Comparison of ENCODE assay signal across 24 cellular contexts in genomic region chr2:219180961-219181360, GRCh38. TPM values are rescaled to one million over a fixed set of nuclear protein-coding genes. Genes with fewer than 3 reads are reported as not detected.
DNase-seq lines count a peak whose midpoint lies in the region; ATAC-seq and TF ChIP-seq lines count a peak whose summit lies in the region.
"Had no signal": no experiment of that assay in that cellular context is flagged by ENCODE, and none has a peak within 500 bp of the region (broad histone marks: within the 10 kb centered on the region; RNA-seq: fewer than 3 reads in every experiment).

No MANE protein-coding gene starts in this region.

- H3K27me3 ChIP-seq in CD8-positive, alpha-beta memory T cell (ENCODE audit: insufficient read depth, low read length, poor library complexity, severe bottlenecking), result no peaks in the 10 kb centered on the region
- H3K27me3 ChIP-seq in colonic mucosa (no peaks in the 10 kb centered on the region), sigmoid colon (no peaks in the 10 kb centered on the region)
- H3K27me3 ChIP-seq: adrenal gland, ovary, stomach, transverse colon had no signal

- no peak for TF ChIP-seq EP300 in sigmoid colon (IDR thresholded peaks at IDR 0.05)

- H3K9me3 Mint-ChIP-seq in activated T-cell treated with anti-CD3 and anti-CD28 coated beads, Interleukin-2, amount 50 U/mL, for 24 hours, result no peaks in the 10 kb centered on the region
- H3K9me3 Mint-ChIP-seq in CD8-positive, alpha-beta memory T cell, result no peaks in the 10 kb centered on the region
- no peaks in the 10 kb centered on the region for H3K9me3 Mint-ChIP-seq in mesothelial cell of epicardium
- H3K9me3 Mint-ChIP-seq: endodermal cell had no signal

- POLR2A ChIA-PET in CD8-positive, alpha-beta memory T cell (lab: Charles Lee), result interaction anchor here (2.1 to 3.1 kb wide), 2 partner anchors 25 to 74 kb away, joined by 5 to 16 read pairs; partner anchors contain the start of genes TUBA4A and ZFAND2B

- no peak for TF ChIP-seq POLR2A in sigmoid colon (IDR thresholded peaks at IDR 0.05)

- H3K27ac Mint-ChIP-seq in activated T-cell treated with anti-CD3 and anti-CD28 coated beads, Interleukin-2, amount 50 U/mL, for 24 hours, result peak overlapping the region; percentile 83
- peak overlapping the region in 6 of 8 donors; percentile 34 to 100 (median 66) for H3K27ac Mint-ChIP-seq in CD8-positive, alpha-beta memory T cell
- H3K27ac Mint-ChIP-seq in mesothelial cell of epicardium, result no peak overlapping the region
- H3K27ac Mint-ChIP-seq: endodermal cell had no signal

- no peak overlapping the region for H3K9ac ChIP-seq in colonic mucosa (ENCODE audit: low read depth in 2 of 2, low read length in 2 of 2)

- no peaks in the 10 kb centered on the region for H3K9me3 ChIP-seq in CD8-positive, alpha-beta memory T cell (ENCODE audit: low read length)
- no peaks in the 10 kb centered on the region for H3K9me3 ChIP-seq in colonic mucosa
- no peaks in the 10 kb centered on the region for H3K9me3 ChIP-seq in sigmoid colon
- H3K9me3 ChIP-seq: adrenal gland, ovary, stomach, transverse colon had no signal

- no peak overlapping the region for H3K4me3 Mint-ChIP-seq in activated T-cell treated with anti-CD3 and anti-CD28 coated beads, Interleukin-2, amount 50 U/mL, for 24 hours
- peak overlapping the region in 3 of 7 donors; percentile 9 to 98 (median 29) for H3K4me3 Mint-ChIP-seq in CD8-positive, alpha-beta memory T cell
- no peak overlapping the region for H3K4me3 Mint-ChIP-seq in mesothelial cell of epicardium
- H3K4me3 Mint-ChIP-seq: endodermal cell had no signal

- peaks cover 42% of the 10 kb centered on the region for H3K36me3 ChIP-seq in CD8-positive, alpha-beta memory T cell (ENCODE audit: insufficient read depth, low read length)
- peaks cover 15% of the 10 kb centered on the region for H3K36me3 ChIP-seq in colonic mucosa
- peaks cover 29 to 60% (median 40%) of the 10 kb centered on the region in 4 donors for H3K36me3 ChIP-seq in sigmoid colon
- H3K36me3 ChIP-seq: ovary had no signal

- no peak overlapping the region for H3K4me3 ChIP-seq in CD8-positive, alpha-beta memory T cell (ENCODE audit: low read length)
- H3K4me3 ChIP-seq in colonic mucosa (no peak overlapping the region), sigmoid colon (no peak overlapping the region)
- H3K4me3 ChIP-seq: adrenal gland, lung, ovary, stomach, transverse colon had no signal

- intact Hi-C loops in colonic mucosa (cut with DNase I), result no loop called here
- intact Hi-C loops in sigmoid colon (cut with DNase I), result no loop called here

- H3K27ac ChIP-seq in CD8-positive, alpha-beta memory T cell (ENCODE audit: low read depth, low read length), result no peak overlapping the region
- H3K27ac ChIP-seq in colonic mucosa, result no peak overlapping the region
- no peak overlapping the region for H3K27ac ChIP-seq in sigmoid colon
- H3K27ac ChIP-seq: adrenal gland, ovary, stomach had no signal

- 93 to 94% methylated on average over 5 of the region's 5 CpGs for whole genome bisulfite sequencing in sigmoid colon, 2 donors

- no peak for DNase-seq in activated T-cell treated with anti-CD3 and anti-CD28 coated beads, Interleukin-2, amount 50 U/mL, for 24 hours
- DNase-seq in activated T-cell treated with anti-CD3 and anti-CD28 coated beads, Interleukin-2, amount 50 U/mL, for 1 hour, result no peak
- DNase-seq in CD8-positive, alpha-beta memory T cell, result no peak
- DNase-seq in colonic mucosa (peak; percentile 13), sigmoid colon (peak; percentile 40), mesothelial cell of epicardium (ENCODE audit: low spot score in 2 of 2, unreplicated experiment in 2 of 2) (no peak)
- DNase-seq: activated CD4-positive, alpha-beta T cell treated with anti-CD3 and anti-CD28 coated beads for 48 hours; C1 segment of cervical spinal cord; endodermal cell; kidney; NCI-H1105 treated with DMSO at 0.1 percent for 48 hours; NCI-H2029 treated with DMSO at 0.1 percent for 48 hours; NCI-H226; NCI-H748 treated with DMSO at 0.1 percent for 48 hours; stimulated activated CD4-positive, alpha-beta T cell treated with anti-CD3 and anti-CD28 coated beads, Interleukin-12 subunit alpha, Interleukin-12 subunit beta, amount 100 ng/mL, for 4 hours; stomach; transverse colon had no signal

- peaks cover 35% of the 10 kb centered on the region for H3K4me1 ChIP-seq in CD8-positive, alpha-beta memory T cell (ENCODE audit: insufficient read depth, low read length)
- H3K4me1 ChIP-seq in colonic mucosa (peaks cover under 1% of the 10 kb centered on the region), sigmoid colon (peaks cover 2 to 24% (median 18%) of the 10 kb centered on the region in 4 donors)

- peaks cover 81% of the 10 kb centered on the region for H3K36me3 Mint-ChIP-seq in activated T-cell treated with anti-CD3 and anti-CD28 coated beads, Interleukin-2, amount 50 U/mL, for 24 hours (ENCODE audit: low read depth)
- peaks cover 0 to 80% (median 3%) of the 10 kb centered on the region in 3 donors for H3K36me3 Mint-ChIP-seq in CD8-positive, alpha-beta memory T cell
- peaks cover 21% of the 10 kb centered on the region for H3K36me3 Mint-ChIP-seq in mesothelial cell of epicardium

- no peaks in the 10 kb centered on the region for H3K27me3 Mint-ChIP-seq in activated T-cell treated with anti-CD3 and anti-CD28 coated beads, Interleukin-2, amount 50 U/mL, for 24 hours
- no peaks in the 10 kb centered on the region for H3K27me3 Mint-ChIP-seq in CD8-positive, alpha-beta memory T cell
- H3K27me3 Mint-ChIP-seq in mesothelial cell of epicardium (ENCODE audit: low read depth), result no peaks in the 10 kb centered on the region

- CTCF ChIA-PET in CD8-positive, alpha-beta memory T cell (lab: Charles Lee), result interaction anchor here (1.0 to 4.0 kb wide), 8 partner anchors 10 to 118 kb away, joined by 3 to 17 read pairs (median 7); partner anchors contain the start of genes GLB1L and STK16

- peaks cover 59% of the 10 kb centered on the region for H3K4me1 Mint-ChIP-seq in activated T-cell treated with anti-CD3 and anti-CD28 coated beads, Interleukin-2, amount 50 U/mL, for 24 hours (ENCODE audit: low read depth)
- H3K4me1 Mint-ChIP-seq in CD8-positive, alpha-beta memory T cell, result peaks cover 41 to 59% (median 57%) of the 10 kb centered on the region in 3 donors
- H3K4me1 Mint-ChIP-seq in mesothelial cell of epicardium, result peaks cover 16% of the 10 kb centered on the region

- no peak for ATAC-seq in HG03095 (IDR thresholded peaks at IDR 0.05; ENCODE audit: unreplicated experiment)
- ATAC-seq in esophagus mucosa, result no peak
- ATAC-seq: Right ventricle myocardium inferior had no signal

- TF ChIP-seq CTCF in colonic mucosa (IDR thresholded peaks at IDR 0.05), result no peak
- TF ChIP-seq CTCF in sigmoid colon (IDR thresholded peaks at IDR 0.05), result no peak
- TF ChIP-seq CTCF in mesothelial cell of epicardium (IDR thresholded peaks at IDR 0.05; ENCODE audit: unreplicated experiment), result no peak

RNA-seq across cellular contexts. Expression of gene RETREG2, which starts 2.9 kb away (rescaled TPM):
- 10 to 100 TPM; 67.6 to 76.1 TPM for total RNA-seq in CD8-positive, alpha-beta memory T cell
- polyA plus RNA-seq in CD8-positive, alpha-beta memory T cell, result 65.9 TPM
- 100 to 1,000 TPM in 1 of 2 donors, 10 to 100 TPM in 1; 94.4 to 116 TPM for total RNA-seq in colonic mucosa
- total RNA-seq in sigmoid colon, result 10 to 100 TPM; 37.3 to 48.2 (median 43.2) TPM
- 10 to 100 TPM; 36.6 to 81.3 (median 43.5) TPM for polyA plus RNA-seq in sigmoid colon
- 70.0 to 75.2 TPM (median 74.2 TPM) in 3 replicates for total RNA-seq in mesothelial cell of epicardium
- 41.6 TPM for total RNA-seq in esophagus mucosa

RNA-seq across cellular contexts. Expression of gene CNPPD1, which starts 4.2 kb away (rescaled TPM):
- 10 to 100 TPM; 66.2 to 67.0 TPM for total RNA-seq in CD8-positive, alpha-beta memory T cell
- 74.3 TPM for polyA plus RNA-seq in CD8-positive, alpha-beta memory T cell
- total RNA-seq in colonic mucosa (10 to 100 TPM; 80.7 to 98.2 TPM), sigmoid colon (10 to 100 TPM; 24.1 to 38.5 (median 34.1) TPM), mesothelial cell of epicardium (24.4 to 28.2 TPM (median 27.5 TPM) in 3 replicates), esophagus mucosa (49.3 TPM)
- 10 to 100 TPM; 53.5 to 79.5 (median 59.4) TPM for polyA plus RNA-seq in sigmoid colon

RNA-seq across cellular contexts. Expression of gene SLC23A3, which starts 11.1 kb away (rescaled TPM):
- total RNA-seq in CD8-positive, alpha-beta memory T cell, result 1 to 10 TPM; 2.3 to 2.6 TPM
- polyA plus RNA-seq in CD8-positive, alpha-beta memory T cell, result not detected
- total RNA-seq in colonic mucosa (10 to 100 TPM in 1 of 2 donors, 1 to 10 TPM in 1; 4.7 to 13.8 TPM), sigmoid colon (1 to 10 TPM in 1 of 4 donors, under 1 TPM in 3; 0.14 to 3.9 (median 0.67) TPM), mesothelial cell of epicardium (1.6 to 2.6 TPM (median 1.7 TPM) in 3 replicates), esophagus mucosa (0.64 TPM)
- polyA plus RNA-seq in sigmoid colon, result 1 to 10 TPM in 2 of 3 donors, under 1 TPM in 1; 0.60 to 6.5 (median 1.6) TPM
- total RNA-seq: G401 had no signal

RNA-seq across cellular contexts. Expression of gene NHEJ1, which starts 20.3 kb away (rescaled TPM):
- 10 to 100 TPM; 22.4 to 24.5 TPM for total RNA-seq in CD8-positive, alpha-beta memory T cell
- polyA plus RNA-seq in CD8-positive, alpha-beta memory T cell, result 26.3 TPM
- total RNA-seq in colonic mucosa (10 to 100 TPM; 30.7 to 51.1 TPM), sigmoid colon (10 to 100 TPM; 15.1 to 22.5 (median 18.4) TPM), mesothelial cell of epicardium (11.0 to 11.7 TPM (median 11.5 TPM) in 3 replicates), esophagus mucosa (8.9 TPM)
- 10 to 100 TPM; 23.6 to 60.1 (median 50.2) TPM for polyA plus RNA-seq in sigmoid colon

RNA-seq across cellular contexts. Expression of gene ZFAND2B, which starts 25.6 kb away (rescaled TPM):
- 10 to 100 TPM; 32.4 to 36.8 TPM for total RNA-seq in CD8-positive, alpha-beta memory T cell
- 86.0 TPM for polyA plus RNA-seq in CD8-positive, alpha-beta memory T cell
- total RNA-seq in colonic mucosa (10 to 100 TPM; 65.5 to 74.6 TPM), sigmoid colon (10 to 100 TPM; 26.9 to 55.8 (median 45.6) TPM), mesothelial cell of epicardium (27.4 to 29.2 TPM (median 27.8 TPM) in 3 replicates), esophagus mucosa (41.1 TPM)
- 100 to 1,000 TPM in 1 of 3 donors, 10 to 100 TPM in 2; 52.4 to 103 (median 95.5) TPM for polyA plus RNA-seq in sigmoid colon

Comparison
In these comparisons a context has a peak if more than half of its experiments do, and no peak if none do; other contexts are left out.
1. DNase-seq: peak in colonic mucosa (single experiment) and sigmoid colon (single experiment); none in activated T-cell treated with anti-CD3 and anti-CD28 coated beads, Interleukin-2, amount 50 U/mL, for 24 hours (single experiment), activated T-cell treated with anti-CD3 and anti-CD28 coated beads, Interleukin-2, amount 50 U/mL, for 1 hour (single experiment), CD8-positive, alpha-beta memory T cell (0 of 5) and mesothelial cell of epicardium (0 of 2).